ENCODE assay signal across 9 cellular contexts in genomic region chr11:111910637-111911562, GRCh38. TPM values are rescaled to one million over a fixed set of nuclear protein-coding genes. Genes with fewer than 3 reads are reported as not detected.
DNase-seq lines count a peak whose midpoint lies in the region; ATAC-seq and TF ChIP-seq lines count a peak whose summit lies in the region.
"Had no signal": no experiment of that assay in that cellular context is flagged by ENCODE, and none has a peak within 500 bp of the region (broad histone marks: within the 10 kb centered on the region; RNA-seq: fewer than 3 reads in every experiment).

No MANE protein-coding gene starts in this region.

- CTCF ChIA-PET in activated CD8-positive, alpha-beta T cell treated with anti-CD3 and anti-CD28 coated beads for 36 hours (lab: Charles Lee) = interaction anchor here (0.9 to 1.1 kb wide), 3 partner anchors 21 to 202 kb away, joined by 3 read pairs; no protein-coding TSS in a partner anchor

- no peak for ATAC-seq in activated CD8-positive, alpha-beta T cell treated with anti-CD3 and anti-CD28 coated beads for 36 hours

- no peak overlapping the region for H3K4me3 Mint-ChIP-seq in activated CD8-positive, alpha-beta T cell treated with anti-CD3 and anti-CD28 coated beads for 36 hours

- H3K27me3 ChIP-seq in duodenal mucosa (ENCODE audit: control insufficient read depth in 1 of 2, insufficient read depth in 2 of 2, low read length in 2 of 2) (peaks cover 3% of the 10 kb centered on the region in 2 donors), subcutaneous abdominal adipose tissue (ENCODE audit: control insufficient read depth in 5 of 5, insufficient read depth in 4 of 5, low read length in 5 of 5) (peaks cover 0 to 5% (median 0%) of the 10 kb centered on the region in 5 donors)

- intact Hi-C loops in activated CD8-positive, alpha-beta T cell treated with anti-CD3 and anti-CD28 coated beads for 36 hours (cut with micrococcal nuclease) = no loop called here

- H3K4me1 ChIP-seq in duodenal mucosa (ENCODE audit: control insufficient read depth in 1 of 2, insufficient read depth in 2 of 2, low read length in 2 of 2) (peaks cover 8 to 16% of the 10 kb centered on the region in 2 donors), mesodermal cell (ENCODE audit: control insufficient read depth, insufficient read depth, low read length, poor library complexity, severe bottlenecking) (peaks cover 25% of the 10 kb centered on the region), subcutaneous abdominal adipose tissue (ENCODE audit: control insufficient read depth in 5 of 5, insufficient read depth in 5 of 5, low read length in 5 of 5) (peaks cover 11 to 68% (median 60%) of the 10 kb centered on the region in 5 donors)

- H3K9ac ChIP-seq in duodenal mucosa (ENCODE audit: low read depth in 1 of 2, low read length in 2 of 2) = peak overlapping the region; percentile 2 to 27
- H3K9ac ChIP-seq in subcutaneous abdominal adipose tissue (ENCODE audit: low read length in 5 of 5) = peak overlapping the region; percentile 60 to 96 (median 81)

- H3K4me3 ChIP-seq in duodenal mucosa (ENCODE audit: low read depth in 1 of 2, low read length in 2 of 2) (peak overlapping the region; percentile 24 to 44), mesodermal cell (ENCODE audit: extremely low read depth, insufficient read depth, low read length, poor library complexity, severe bottlenecking) (peak overlapping the region; percentile 15), subcutaneous abdominal adipose tissue (ENCODE audit: low read depth in 1 of 5, low read length in 5 of 5) (peak overlapping the region; percentile 62 to 87 (median 76))

- no peaks in the 10 kb centered on the region for H3K9me3 Mint-ChIP-seq in activated CD8-positive, alpha-beta T cell treated with anti-CD3 and anti-CD28 coated beads for 36 hours

- TF ChIP-seq CTCF in activated CD8-positive, alpha-beta T cell treated with anti-CD3 and anti-CD28 coated beads for 36 hours (IDR thresholded peaks at IDR 0.05) = no peak

- POLR2A ChIA-PET in activated CD8-positive, alpha-beta T cell treated with anti-CD3 and anti-CD28 coated beads for 36 hours (lab: Charles Lee) = interaction anchor here (0.7 kb wide), 1 partner anchor 18 kb away, joined by 3 read pairs; no protein-coding TSS in a partner anchor

- peaks cover 30% of the 10 kb centered on the region for H3K27me3 Mint-ChIP-seq in activated CD8-positive, alpha-beta T cell treated with anti-CD3 and anti-CD28 coated beads for 36 hours

- H3K36me3 ChIP-seq in duodenal mucosa (ENCODE audit: control insufficient read depth in 1 of 2, insufficient read depth in 2 of 2, low read length in 2 of 2) (no peaks in the 10 kb centered on the region), mesodermal cell (ENCODE audit: control insufficient read depth, insufficient read depth, low read length) (no peaks in the 10 kb centered on the region), subcutaneous abdominal adipose tissue (ENCODE audit: control insufficient read depth in 5 of 5, insufficient read depth in 5 of 5, low read length in 5 of 5) (peaks cover 8 to 22% (median 15%) of the 10 kb centered on the region in 5 donors)

- H3K27ac ChIP-seq in duodenal mucosa (ENCODE audit: low read depth, low read length) (peak overlapping the region; percentile 65), mesodermal cell (ENCODE audit: low read depth, low read length, severe bottlenecking) (peak overlapping the region; percentile 65), subcutaneous abdominal adipose tissue (ENCODE audit: low read depth, low read length) (peak overlapping the region; percentile 96)

- WGBS in mesodermal cell (ENCODE audit: insufficient coverage in 2 of 2), 2 experiments = 86 to 88% methylated on average over 3 to 9 of the region's 9 CpGs

- no peak overlapping the region for H3K27ac Mint-ChIP-seq in activated CD8-positive, alpha-beta T cell treated with anti-CD3 and anti-CD28 coated beads for 36 hours

- H3K9me3 ChIP-seq in duodenal mucosa (ENCODE audit: control insufficient read depth in 1 of 2, low read length in 2 of 2) (no peaks in the 10 kb centered on the region), mesodermal cell (ENCODE audit: control insufficient read depth, low read length) (no peaks in the 10 kb centered on the region), subcutaneous abdominal adipose tissue (ENCODE audit: control insufficient read depth in 5 of 5, low read length in 5 of 5) (no peaks in the 10 kb centered on the region)

- DNase-seq in LHCN-M2 (ENCODE audit: low read depth) (peak; percentile 26), GOT3 (lab: John Stamatoyannopoulos, UW) (no peak), NCI-H774 (lab: John Stamatoyannopoulos, UW) (no peak)
- DNase-seq in activated CD8-positive, alpha-beta T cell treated with anti-CD3 and anti-CD28 coated beads for 36 hours = no peak
- DNase-seq in activated naive CD4-positive, alpha-beta T cell treated with anti-CD3 and anti-CD28 coated beads, Interleukin-2, amount 50 U/mL, for 16 hours = no peak
- DNase-seq: activated effector memory CD4-positive, alpha-beta T cell treated with anti-CD3 and anti-CD28 coated beads, Interleukin-2, amount 50 U/mL, for 16 hours had no signal

- no peaks in the 10 kb centered on the region for H3K36me3 Mint-ChIP-seq in activated CD8-positive, alpha-beta T cell treated with anti-CD3 and anti-CD28 coated beads for 36 hours (ENCODE audit: low read depth)

- H3K4me1 Mint-ChIP-seq in activated CD8-positive, alpha-beta T cell treated with anti-CD3 and anti-CD28 coated beads for 36 hours (ENCODE audit: low read depth) = no peaks in the 10 kb centered on the region

RNA-seq across cellular contexts. Expression of gene CRYAB, which starts 0.7 kb away (rescaled TPM):
- total RNA-seq in LHCN-M2 (2014; rRNA removed) = 69.9 and 70.6 TPM in 2 replicates
- polyA plus RNA-seq in LHCN-M2 (2012) = 387 TPM
- polyA plus RNA-seq in mesodermal cell (2013, experiment 1 of 2) = 41.3 TPM
- polyA plus RNA-seq in mesodermal cell (2013, experiment 2 of 2) = 29.9 TPM
- total RNA-seq in activated CD8-positive, alpha-beta T cell treated with anti-CD3 and anti-CD28 coated beads for 36 hours = not detected

RNA-seq across cellular contexts. Expression of gene HSPB2, which starts 1.6 kb away (rescaled TPM):
- total RNA-seq in LHCN-M2 (2014; rRNA removed) = 0.58 and 1.6 TPM in 2 replicates
- polyA plus RNA-seq in LHCN-M2 (2012) = 49.2 TPM
- 2.0 TPM for polyA plus RNA-seq in mesodermal cell (2013, experiment 1 of 2)
- polyA plus RNA-seq in mesodermal cell (2013, experiment 2 of 2) = 1.7 TPM
- total RNA-seq in activated CD8-positive, alpha-beta T cell treated with anti-CD3 and anti-CD28 coated beads for 36 hours = not detected

RNA-seq across cellular contexts. Expression of gene C11orf52, which starts 7.8 kb away (rescaled TPM):
- 1.2 and 2.1 TPM in 2 replicates for total RNA-seq in LHCN-M2 (2014; rRNA removed)
- 2.6 TPM for polyA plus RNA-seq in LHCN-M2 (2012)
- 0.96 TPM for polyA plus RNA-seq in mesodermal cell (2013, experiment 1 of 2)
- 0.81 TPM for polyA plus RNA-seq in mesodermal cell (2013, experiment 2 of 2)
- total RNA-seq in activated CD8-positive, alpha-beta T cell treated with anti-CD3 and anti-CD28 coated beads for 36 hours = not detected

RNA-seq across cellular contexts. Expression of gene DIXDC1, which starts 26.2 kb away (rescaled TPM):
- 17.0 and 17.1 TPM in 2 replicates for total RNA-seq in LHCN-M2 (2014; rRNA removed)
- polyA plus RNA-seq in LHCN-M2 (2012) = 4.6 TPM
- 17.2 TPM for polyA plus RNA-seq in mesodermal cell (2013, experiment 1 of 2)
- polyA plus RNA-seq in mesodermal cell (2013, experiment 2 of 2) = 15.0 TPM
- total RNA-seq in activated CD8-positive, alpha-beta T cell treated with anti-CD3 and anti-CD28 coated beads for 36 hours = 1 to 10 TPM; 9.1 to 9.4 TPM

RNA-seq across cellular contexts. Expression of gene CFAP68, which starts 31.6 kb away (rescaled TPM):
- 19.9 and 27.1 TPM in 2 replicates for total RNA-seq in LHCN-M2 (2014; rRNA removed)
- polyA plus RNA-seq in LHCN-M2 (2012) = 27.3 TPM
- polyA plus RNA-seq in mesodermal cell (2013, experiment 1 of 2) = 20.3 TPM
- 25.5 TPM for polyA plus RNA-seq in mesodermal cell (2013, experiment 2 of 2)
- 10 to 100 TPM; 38.6 to 39.1 TPM for total RNA-seq in activated CD8-positive, alpha-beta T cell treated with anti-CD3 and anti-CD28 coated beads for 36 hours

Comparison
In these comparisons a context has a peak if more than half of its experiments do, and no peak if none do; other contexts are left out.
1. H3K4me3 ChIP-seq: peak in every context shown above with its lines; median percentile 76 in subcutaneous abdominal adipose tissue; 34 in duodenal mucosa; 15 in mesodermal cell.
2. RNA of gene CRYAB, which starts 0.7 kb away (total RNA-seq): 69.9 to 70.6 TPM in LHCN-M2; not detected in activated CD8-positive, alpha-beta T cell treated with anti-CD3 and anti-CD28 coated beads for 36 hours; every median in the first group is over 10 times any median in the second.
3. Peak in every context shown above with its lines, with median percentiles within 50 percentile points of each other: H3K27ac ChIP-seq.